Comparison of ENCODE assay signal across 30 cellular contexts in genomic region chr2:83291083-83291482, GRCh38.
"Had no signal": no experiment of that assay in that cellular context is flagged by ENCODE, and none has a peak within 500 bp of the region (broad histone marks: within the 10 kb centered on the region; RNA-seq: fewer than 3 reads in every experiment).

No MANE protein-coding gene starts in this region.

- H3K27ac ChIP-seq: neural progenitor cell, ovary, parathyroid adenoma, psoas muscle, right lobe of liver, sigmoid colon, stomach, suprapubic skin, testis, tibial artery, transverse colon, upper lobe of right lung, uterus had no signal

- H3K4me2 ChIP-seq: neural progenitor cell had no signal

- H3K9ac ChIP-seq: neural progenitor cell, parathyroid adenoma had no signal

- DNase-seq: naive thymus-derived CD8-positive, alpha-beta T cell; nephron progenitor cell; occipital lobe; ovary; posterior cingulate gyrus; psoas muscle; right cardiac atrium; right lobe of liver; sigmoid colon; small intestine; stimulated activated CD4-positive, alpha-beta T cell treated with anti-CD3 and anti-CD28 coated beads, Interleukin-15, amount 100 ng/mL, for 24 hours; stimulated activated CD4-positive, alpha-beta T cell treated with anti-CD3 and anti-CD28 coated beads, Interleukin-2, amount 100 ng/mL, for 24 hours; stimulated activated CD4-positive, alpha-beta T cell treated with anti-CD3 and anti-CD28 coated beads, Interleukin-2, amount 100 ng/mL, for 48 hours; stimulated activated CD4-positive, alpha-beta T cell treated with anti-CD3 and anti-CD28 coated beads, Interleukin-4, amount 100 ng/mL, for 24 hours; stimulated activated naive B cell treated with anti-CD40 and anti-IgM and Interleukin-4, amounts not matched to agents 10 μg/mL and 1 μg/mL and 100 μg/mL, for 72 hours; stimulated activated naive CD4-positive, alpha-beta T cell treated with Interleukin-2 at 50 U/mL for 16 hours; stomach; testis; tibial artery; transverse colon; upper lobe of right lung; uterus had no signal

- FAIRE-seq: small intestine had no signal

- ATAC-seq: naive thymus-derived CD8-positive, alpha-beta T cell; natural killer cell treated with Interleukin-12 subunit alpha and Interleukin-12 subunit beta and Interleukin-15 and Interleukin-18, amount 100 ng/mL, for 72 hours; psoas muscle; right cardiac atrium; right lobe of liver; stimulated activated effector memory CD8-positive, alpha-beta T cell treated with anti-CD3 and anti-CD28 coated beads, Interleukin-12 subunit alpha, Interleukin-12 subunit beta, amount 100 ng/mL, for 72 hours; stimulated activated naive B cell treated with anti-CD40 and anti-IgM and Interleukin-4, amounts not matched to agents 10 μg/mL and 1 μg/mL and 100 μg/mL, for 72 hours; upper lobe of right lung had no signal

- H3K36me3 Mint-ChIP-seq: naive thymus-derived CD8-positive, alpha-beta T cell; neural progenitor cell; stimulated activated effector memory CD8-positive, alpha-beta T cell treated with anti-CD3 and anti-CD28 coated beads, Interleukin-12 subunit alpha, Interleukin-12 subunit beta, amount 100 ng/mL, for 72 hours; stimulated activated naive B cell treated with anti-CD40 and anti-IgM and Interleukin-4, amounts not matched to agents 10 μg/mL and 1 μg/mL and 100 μg/mL, for 72 hours; type B pancreatic cell had no signal

- H3K27me3 Mint-ChIP-seq: natural killer cell treated with Interleukin-12 subunit alpha and Interleukin-12 subunit beta and Interleukin-15 and Interleukin-18, amount 100 ng/mL, for 72 hours; progenitor cell of endocrine pancreas; stimulated activated naive B cell treated with anti-CD40 and anti-IgM and Interleukin-4, amounts not matched to agents 10 μg/mL and 1 μg/mL and 100 μg/mL, for 72 hours; stimulated activated naive CD8-positive, alpha-beta T cell treated with anti-CD3 and anti-CD28 coated beads, Interleukin-15, Interleukin-2, amounts not matched to agents 100 ng/mL and 50 ng/mL, for 24 hours had no signal

- H3K4me1 Mint-ChIP-seq: naive thymus-derived CD8-positive, alpha-beta T cell; neural progenitor cell; stimulated activated effector memory CD8-positive, alpha-beta T cell treated with anti-CD3 and anti-CD28 coated beads, Interleukin-12 subunit alpha, Interleukin-12 subunit beta, amount 100 ng/mL, for 72 hours; stimulated activated naive B cell treated with anti-CD40 and anti-IgM and Interleukin-4, amounts not matched to agents 10 μg/mL and 1 μg/mL and 100 μg/mL, for 72 hours had no signal

- H3K36me3 ChIP-seq: neural progenitor cell, ovary, right lobe of liver, sigmoid colon, stomach, suprapubic skin, tibial artery, transverse colon, upper lobe of right lung, uterus had no signal

- H3K27ac Mint-ChIP-seq: naive thymus-derived CD8-positive, alpha-beta T cell; natural killer cell treated with Interleukin-12 subunit alpha and Interleukin-12 subunit beta and Interleukin-15 and Interleukin-18, amount 100 ng/mL, for 72 hours; nephron progenitor cell; neural progenitor cell; progenitor cell of endocrine pancreas; stimulated activated effector memory CD8-positive, alpha-beta T cell treated with anti-CD3 and anti-CD28 coated beads, Interleukin-12 subunit alpha, Interleukin-12 subunit beta, amount 100 ng/mL, for 72 hours; stimulated activated naive B cell treated with anti-CD40 and anti-IgM and Interleukin-4, amounts not matched to agents 10 μg/mL and 1 μg/mL and 100 μg/mL, for 72 hours; stimulated activated naive CD8-positive, alpha-beta T cell treated with anti-CD3 and anti-CD28 coated beads, Interleukin-15, Interleukin-2, amounts not matched to agents 100 ng/mL and 50 ng/mL, for 24 hours; type B pancreatic cell had no signal

- H3K27me3 ChIP-seq: neural progenitor cell, ovary, right lobe of liver, sigmoid colon, stomach, suprapubic skin, testis, tibial artery, transverse colon, upper lobe of right lung, uterus had no signal

- H3K79me2 ChIP-seq: parathyroid adenoma had no signal

- H3K4me3 Mint-ChIP-seq: naive thymus-derived CD8-positive, alpha-beta T cell; natural killer cell treated with Interleukin-12 subunit alpha and Interleukin-12 subunit beta and Interleukin-15 and Interleukin-18, amount 100 ng/mL, for 72 hours; nephron progenitor cell; neural progenitor cell; stimulated activated effector memory CD8-positive, alpha-beta T cell treated with anti-CD3 and anti-CD28 coated beads, Interleukin-12 subunit alpha, Interleukin-12 subunit beta, amount 100 ng/mL, for 72 hours; stimulated activated naive B cell treated with anti-CD40 and anti-IgM and Interleukin-4, amounts not matched to agents 10 μg/mL and 1 μg/mL and 100 μg/mL, for 72 hours; stimulated activated naive CD8-positive, alpha-beta T cell treated with anti-CD3 and anti-CD28 coated beads, Interleukin-15, Interleukin-2, amounts not matched to agents 100 ng/mL and 50 ng/mL, for 24 hours; type B pancreatic cell had no signal

- H2AFZ ChIP-seq: neural progenitor cell, parathyroid adenoma had no signal

- H3K4me1 ChIP-seq: neural progenitor cell, parathyroid adenoma, psoas muscle, right lobe of liver, sigmoid colon, stomach, suprapubic skin, testis, tibial artery, transverse colon, upper lobe of right lung, uterus had no signal

- H3K4me3 ChIP-seq: neural progenitor cell, ovary, psoas muscle, right lobe of liver, sigmoid colon, stomach, suprapubic skin, testis, tibial artery, transverse colon, upper lobe of right lung, uterus had no signal

- H3K9me3 ChIP-seq: ovary, psoas muscle, right lobe of liver, sigmoid colon, stomach, suprapubic skin, testis, tibial artery, transverse colon, upper lobe of right lung, uterus had no signal
